Comparison of ENCODE assay signal across 2 cellular contexts in genomic region chr1:219952361-219952760, GRCh38.
TF ChIP-seq lines count a peak whose summit lies in the region.

No MANE protein-coding gene starts in this region.

TF ChIP-seq in HEK293, 187 proteins besides CTCF, POLR2A, EP300 and RAD21 (continued from another document):
- TF ChIP-seq ZNF280D (tag by site-specific recombination; IDR thresholded peaks at IDR 0.05) (no peak), SP7 (tag by site-specific recombination; IDR thresholded peaks at IDR 0.05) (peak; percentile 91), ZNF169 (tag by site-specific recombination; IDR thresholded peaks at IDR 0.05) (no peak), SALL2 (tag by site-specific recombination; IDR thresholded peaks at IDR 0.05; ENCODE audit: borderline replicate concordance) (no peak), ZNF658 (tag by site-specific recombination; IDR thresholded peaks at IDR 0.05) (no peak)
- TF ChIP-seq, protein P1, sequence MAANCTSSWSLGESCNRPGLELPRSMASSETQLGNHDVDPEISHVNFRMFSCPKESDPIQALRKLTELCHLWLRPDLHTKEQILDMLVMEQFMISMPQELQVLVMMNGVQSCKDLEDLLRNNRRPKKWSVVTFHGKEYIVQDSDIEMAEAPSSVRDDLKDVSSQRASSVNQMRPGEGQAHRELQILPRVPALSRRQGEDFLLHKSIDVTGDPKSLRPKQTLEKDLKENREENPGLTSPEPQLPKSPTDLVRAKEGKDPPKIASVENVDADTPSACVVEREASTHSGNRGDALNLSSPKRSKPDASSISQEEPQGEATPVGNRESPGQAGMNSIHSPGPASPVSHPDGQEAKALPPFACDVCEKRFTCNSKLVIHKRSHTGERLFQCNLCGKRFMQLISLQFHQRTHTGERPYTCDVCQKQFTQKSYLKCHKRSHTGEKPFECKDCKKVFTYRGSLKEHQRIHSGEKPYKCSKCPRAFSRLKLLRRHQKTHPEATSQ (tag by site-specific recombination; IDR thresholded peaks at IDR 0.05), result no peak

TF ChIP-seq in K562, 482 proteins besides CTCF, POLR2A, EP300 and RAD21 (continued from another document):
- no peak for TF ChIP-seq ETS2 (tag; IDR thresholded peaks at IDR 0.05; ENCODE audit: borderline replicate concordance, poor library complexity, severe bottlenecking)
- TF ChIP-seq POLR3G (IDR thresholded peaks at IDR 0.05; ENCODE audit: extremely low read depth, insufficient read length, insufficient replicate concordance), result no peak
- no peak for TF ChIP-seq ZNF77 (CRISPR knock-in tag; IDR thresholded peaks at IDR 0.05)
- no peak for TF ChIP-seq FOS (IDR thresholded peaks at IDR 0.05; ENCODE audit: extremely low read depth, insufficient read length)
- TF ChIP-seq, protein P2, sequence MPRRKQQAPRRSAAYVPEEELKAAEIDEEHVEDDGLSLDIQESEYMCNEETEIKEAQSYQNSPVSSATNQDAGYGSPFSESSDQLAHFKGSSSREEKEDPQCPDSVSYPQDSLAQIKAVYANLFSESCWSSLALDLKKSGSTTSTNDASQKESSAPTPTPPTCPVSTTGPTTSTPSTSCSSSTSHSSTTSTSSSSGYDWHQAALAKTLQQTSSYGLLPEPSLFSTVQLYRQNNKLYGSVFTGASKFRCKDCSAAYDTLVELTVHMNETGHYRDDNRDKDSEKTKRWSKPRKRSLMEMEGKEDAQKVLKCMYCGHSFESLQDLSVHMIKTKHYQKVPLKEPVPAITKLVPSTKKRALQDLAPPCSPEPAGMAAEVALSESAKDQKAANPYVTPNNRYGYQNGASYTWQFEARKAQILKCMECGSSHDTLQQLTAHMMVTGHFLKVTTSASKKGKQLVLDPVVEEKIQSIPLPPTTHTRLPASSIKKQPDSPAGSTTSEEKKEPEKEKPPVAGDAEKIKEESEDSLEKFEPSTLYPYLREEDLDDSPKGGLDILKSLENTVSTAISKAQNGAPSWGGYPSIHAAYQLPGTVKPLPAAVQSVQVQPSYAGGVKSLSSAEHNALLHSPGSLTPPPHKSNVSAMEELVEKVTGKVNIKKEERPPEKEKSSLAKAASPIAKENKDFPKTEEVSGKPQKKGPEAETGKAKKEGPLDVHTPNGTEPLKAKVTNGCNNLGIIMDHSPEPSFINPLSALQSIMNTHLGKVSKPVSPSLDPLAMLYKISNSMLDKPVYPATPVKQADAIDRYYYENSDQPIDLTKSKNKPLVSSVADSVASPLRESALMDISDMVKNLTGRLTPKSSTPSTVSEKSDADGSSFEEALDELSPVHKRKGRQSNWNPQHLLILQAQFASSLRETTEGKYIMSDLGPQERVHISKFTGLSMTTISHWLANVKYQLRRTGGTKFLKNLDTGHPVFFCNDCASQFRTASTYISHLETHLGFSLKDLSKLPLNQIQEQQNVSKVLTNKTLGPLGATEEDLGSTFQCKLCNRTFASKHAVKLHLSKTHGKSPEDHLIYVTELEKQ (CRISPR knock-in tag; IDR thresholded peaks at IDR 0.05), result no peak
- TF ChIP-seq TRIM28 (IDR thresholded peaks at IDR 0.05), result no peak
- TF ChIP-seq RBBP5 (IDR thresholded peaks at IDR 0.05; ENCODE audit: borderline replicate concordance, insufficient read depth, low read length, poor library complexity, severe bottlenecking), result no peak
- TF ChIP-seq ZNF140 (CRISPR knock-in tag; IDR thresholded peaks at IDR 0.05), result no peak
- no peak for TF ChIP-seq MTF1 (CRISPR knock-in tag; IDR thresholded peaks at IDR 0.05; ENCODE audit: borderline replicate concordance)
- no peak for TF ChIP-seq RAD51 (IDR thresholded peaks at IDR 0.05; ENCODE audit: borderline replicate concordance, low read depth)
- no peak for TF ChIP-seq KLF13 (tag; IDR thresholded peaks at IDR 0.05; ENCODE audit: borderline replicate concordance, low read depth)
- TF ChIP-seq, protein P3, sequence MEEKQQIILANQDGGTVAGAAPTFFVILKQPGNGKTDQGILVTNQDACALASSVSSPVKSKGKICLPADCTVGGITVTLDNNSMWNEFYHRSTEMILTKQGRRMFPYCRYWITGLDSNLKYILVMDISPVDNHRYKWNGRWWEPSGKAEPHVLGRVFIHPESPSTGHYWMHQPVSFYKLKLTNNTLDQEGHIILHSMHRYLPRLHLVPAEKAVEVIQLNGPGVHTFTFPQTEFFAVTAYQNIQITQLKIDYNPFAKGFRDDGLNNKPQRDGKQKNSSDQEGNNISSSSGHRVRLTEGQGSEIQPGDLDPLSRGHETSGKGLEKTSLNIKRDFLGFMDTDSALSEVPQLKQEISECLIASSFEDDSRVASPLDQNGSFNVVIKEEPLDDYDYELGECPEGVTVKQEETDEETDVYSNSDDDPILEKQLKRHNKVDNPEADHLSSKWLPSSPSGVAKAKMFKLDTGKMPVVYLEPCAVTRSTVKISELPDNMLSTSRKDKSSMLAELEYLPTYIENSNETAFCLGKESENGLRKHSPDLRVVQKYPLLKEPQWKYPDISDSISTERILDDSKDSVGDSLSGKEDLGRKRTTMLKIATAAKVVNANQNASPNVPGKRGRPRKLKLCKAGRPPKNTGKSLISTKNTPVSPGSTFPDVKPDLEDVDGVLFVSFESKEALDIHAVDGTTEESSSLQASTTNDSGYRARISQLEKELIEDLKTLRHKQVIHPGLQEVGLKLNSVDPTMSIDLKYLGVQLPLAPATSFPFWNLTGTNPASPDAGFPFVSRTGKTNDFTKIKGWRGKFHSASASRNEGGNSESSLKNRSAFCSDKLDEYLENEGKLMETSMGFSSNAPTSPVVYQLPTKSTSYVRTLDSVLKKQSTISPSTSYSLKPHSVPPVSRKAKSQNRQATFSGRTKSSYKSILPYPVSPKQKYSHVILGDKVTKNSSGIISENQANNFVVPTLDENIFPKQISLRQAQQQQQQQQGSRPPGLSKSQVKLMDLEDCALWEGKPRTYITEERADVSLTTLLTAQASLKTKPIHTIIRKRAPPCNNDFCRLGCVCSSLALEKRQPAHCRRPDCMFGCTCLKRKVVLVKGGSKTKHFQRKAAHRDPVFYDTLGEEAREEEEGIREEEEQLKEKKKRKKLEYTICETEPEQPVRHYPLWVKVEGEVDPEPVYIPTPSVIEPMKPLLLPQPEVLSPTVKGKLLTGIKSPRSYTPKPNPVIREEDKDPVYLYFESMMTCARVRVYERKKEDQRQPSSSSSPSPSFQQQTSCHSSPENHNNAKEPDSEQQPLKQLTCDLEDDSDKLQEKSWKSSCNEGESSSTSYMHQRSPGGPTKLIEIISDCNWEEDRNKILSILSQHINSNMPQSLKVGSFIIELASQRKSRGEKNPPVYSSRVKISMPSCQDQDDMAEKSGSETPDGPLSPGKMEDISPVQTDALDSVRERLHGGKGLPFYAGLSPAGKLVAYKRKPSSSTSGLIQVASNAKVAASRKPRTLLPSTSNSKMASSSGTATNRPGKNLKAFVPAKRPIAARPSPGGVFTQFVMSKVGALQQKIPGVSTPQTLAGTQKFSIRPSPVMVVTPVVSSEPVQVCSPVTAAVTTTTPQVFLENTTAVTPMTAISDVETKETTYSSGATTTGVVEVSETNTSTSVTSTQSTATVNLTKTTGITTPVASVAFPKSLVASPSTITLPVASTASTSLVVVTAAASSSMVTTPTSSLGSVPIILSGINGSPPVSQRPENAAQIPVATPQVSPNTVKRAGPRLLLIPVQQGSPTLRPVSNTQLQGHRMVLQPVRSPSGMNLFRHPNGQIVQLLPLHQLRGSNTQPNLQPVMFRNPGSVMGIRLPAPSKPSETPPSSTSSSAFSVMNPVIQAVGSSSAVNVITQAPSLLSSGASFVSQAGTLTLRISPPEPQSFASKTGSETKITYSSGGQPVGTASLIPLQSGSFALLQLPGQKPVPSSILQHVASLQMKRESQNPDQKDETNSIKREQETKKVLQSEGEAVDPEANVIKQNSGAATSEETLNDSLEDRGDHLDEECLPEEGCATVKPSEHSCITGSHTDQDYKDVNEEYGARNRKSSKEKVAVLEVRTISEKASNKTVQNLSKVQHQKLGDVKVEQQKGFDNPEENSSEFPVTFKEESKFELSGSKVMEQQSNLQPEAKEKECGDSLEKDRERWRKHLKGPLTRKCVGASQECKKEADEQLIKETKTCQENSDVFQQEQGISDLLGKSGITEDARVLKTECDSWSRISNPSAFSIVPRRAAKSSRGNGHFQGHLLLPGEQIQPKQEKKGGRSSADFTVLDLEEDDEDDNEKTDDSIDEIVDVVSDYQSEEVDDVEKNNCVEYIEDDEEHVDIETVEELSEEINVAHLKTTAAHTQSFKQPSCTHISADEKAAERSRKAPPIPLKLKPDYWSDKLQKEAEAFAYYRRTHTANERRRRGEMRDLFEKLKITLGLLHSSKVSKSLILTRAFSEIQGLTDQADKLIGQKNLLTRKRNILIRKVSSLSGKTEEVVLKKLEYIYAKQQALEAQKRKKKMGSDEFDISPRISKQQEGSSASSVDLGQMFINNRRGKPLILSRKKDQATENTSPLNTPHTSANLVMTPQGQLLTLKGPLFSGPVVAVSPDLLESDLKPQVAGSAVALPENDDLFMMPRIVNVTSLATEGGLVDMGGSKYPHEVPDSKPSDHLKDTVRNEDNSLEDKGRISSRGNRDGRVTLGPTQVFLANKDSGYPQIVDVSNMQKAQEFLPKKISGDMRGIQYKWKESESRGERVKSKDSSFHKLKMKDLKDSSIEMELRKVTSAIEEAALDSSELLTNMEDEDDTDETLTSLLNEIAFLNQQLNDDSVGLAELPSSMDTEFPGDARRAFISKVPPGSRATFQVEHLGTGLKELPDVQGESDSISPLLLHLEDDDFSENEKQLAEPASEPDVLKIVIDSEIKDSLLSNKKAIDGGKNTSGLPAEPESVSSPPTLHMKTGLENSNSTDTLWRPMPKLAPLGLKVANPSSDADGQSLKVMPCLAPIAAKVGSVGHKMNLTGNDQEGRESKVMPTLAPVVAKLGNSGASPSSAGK (IDR thresholded peaks at IDR 0.05), result no peak
- no peak for TF ChIP-seq KAT7 (CRISPR knock-in tag; IDR thresholded peaks at IDR 0.05; ENCODE audit: borderline replicate concordance)
- TF ChIP-seq PKNOX1 (IDR thresholded peaks at IDR 0.05), result no peak
